Comparison of ENCODE assay signal across 1 cellular context in genomic region chr2:239579081-239579480, GRCh38.
A peak's percentile ranks its signal among the peaks of the same experiment; 100 is the strongest.
TF ChIP-seq lines count a peak whose summit lies in the region.

No MANE protein-coding gene starts in this region.

TF ChIP-seq in HepG2, 621 proteins besides CTCF, POLR2A, EP300 and RAD21 (continued from another document):
- TF ChIP-seq MLXIP (CRISPR knock-in tag; IDR thresholded peaks at IDR 0.05; ENCODE audit: borderline replicate concordance): no peak
- no peak for TF ChIP-seq KDM4B (CRISPR knock-in tag; IDR thresholded peaks at IDR 0.05)
- peak; percentile 77 for TF ChIP-seq HNF4A (CRISPR knock-in tag; IDR thresholded peaks at IDR 0.05)
- 0 out of 2 replicates have a peak, but pooled peaks have one; percentile 26 for TF ChIP-seq POGK (CRISPR knock-in tag; conservative IDR thresholded peaks at IDR 0.05)
- TF ChIP-seq, protein P1, sequence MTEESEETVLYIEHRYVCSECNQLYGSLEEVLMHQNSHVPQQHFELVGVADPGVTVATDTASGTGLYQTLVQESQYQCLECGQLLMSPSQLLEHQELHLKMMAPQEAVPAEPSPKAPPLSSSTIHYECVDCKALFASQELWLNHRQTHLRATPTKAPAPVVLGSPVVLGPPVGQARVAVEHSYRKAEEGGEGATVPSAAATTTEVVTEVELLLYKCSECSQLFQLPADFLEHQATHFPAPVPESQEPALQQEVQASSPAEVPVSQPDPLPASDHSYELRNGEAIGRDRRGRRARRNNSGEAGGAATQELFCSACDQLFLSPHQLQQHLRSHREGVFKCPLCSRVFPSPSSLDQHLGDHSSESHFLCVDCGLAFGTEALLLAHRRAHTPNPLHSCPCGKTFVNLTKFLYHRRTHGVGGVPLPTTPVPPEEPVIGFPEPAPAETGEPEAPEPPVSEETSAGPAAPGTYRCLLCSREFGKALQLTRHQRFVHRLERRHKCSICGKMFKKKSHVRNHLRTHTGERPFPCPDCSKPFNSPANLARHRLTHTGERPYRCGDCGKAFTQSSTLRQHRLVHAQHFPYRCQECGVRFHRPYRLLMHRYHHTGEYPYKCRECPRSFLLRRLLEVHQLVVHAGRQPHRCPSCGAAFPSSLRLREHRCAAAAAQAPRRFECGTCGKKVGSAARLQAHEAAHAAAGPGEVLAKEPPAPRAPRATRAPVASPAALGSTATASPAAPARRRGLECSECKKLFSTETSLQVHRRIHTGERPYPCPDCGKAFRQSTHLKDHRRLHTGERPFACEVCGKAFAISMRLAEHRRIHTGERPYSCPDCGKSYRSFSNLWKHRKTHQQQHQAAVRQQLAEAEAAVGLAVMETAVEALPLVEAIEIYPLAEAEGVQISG (CRISPR knock-in tag; IDR thresholded peaks at IDR 0.05): 0 out of 2 replicates have a peak, but pooled peaks have one; percentile 35
- no peak for TF ChIP-seq ZNF264 (CRISPR knock-in tag; IDR thresholded peaks at IDR 0.05)
- no peak for TF ChIP-seq ZFP91 (CRISPR knock-in tag; IDR thresholded peaks at IDR 0.05; ENCODE audit: borderline replicate concordance)
- TF ChIP-seq RARA (CRISPR knock-in tag; IDR thresholded peaks at IDR 0.05): peak; percentile 59; the same call in 1 of the 2 replicates
- TF ChIP-seq BORCS8-MEF2B (CRISPR knock-in tag; IDR thresholded peaks at IDR 0.05): 0 out of 2 replicates have a peak, but pooled peaks have one; percentile 35
- TF ChIP-seq, protein P2, sequence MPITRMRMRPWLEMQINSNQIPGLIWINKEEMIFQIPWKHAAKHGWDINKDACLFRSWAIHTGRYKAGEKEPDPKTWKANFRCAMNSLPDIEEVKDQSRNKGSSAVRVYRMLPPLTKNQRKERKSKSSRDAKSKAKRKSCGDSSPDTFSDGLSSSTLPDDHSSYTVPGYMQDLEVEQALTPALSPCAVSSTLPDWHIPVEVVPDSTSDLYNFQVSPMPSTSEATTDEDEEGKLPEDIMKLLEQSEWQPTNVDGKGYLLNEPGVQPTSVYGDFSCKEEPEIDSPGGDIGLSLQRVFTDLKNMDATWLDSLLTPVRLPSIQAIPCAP (CRISPR knock-in tag; IDR thresholded peaks at IDR 0.05; ENCODE audit: low read depth): no peak
- TF ChIP-seq ESRRA (CRISPR knock-in tag; IDR thresholded peaks at IDR 0.05; ENCODE audit: low read depth): peak; percentile 88
- no peak; the same call in 1 of the 2 replicates for TF ChIP-seq MYPOP (CRISPR knock-in tag; IDR thresholded peaks at IDR 0.05)
- TF ChIP-seq, protein P3, sequence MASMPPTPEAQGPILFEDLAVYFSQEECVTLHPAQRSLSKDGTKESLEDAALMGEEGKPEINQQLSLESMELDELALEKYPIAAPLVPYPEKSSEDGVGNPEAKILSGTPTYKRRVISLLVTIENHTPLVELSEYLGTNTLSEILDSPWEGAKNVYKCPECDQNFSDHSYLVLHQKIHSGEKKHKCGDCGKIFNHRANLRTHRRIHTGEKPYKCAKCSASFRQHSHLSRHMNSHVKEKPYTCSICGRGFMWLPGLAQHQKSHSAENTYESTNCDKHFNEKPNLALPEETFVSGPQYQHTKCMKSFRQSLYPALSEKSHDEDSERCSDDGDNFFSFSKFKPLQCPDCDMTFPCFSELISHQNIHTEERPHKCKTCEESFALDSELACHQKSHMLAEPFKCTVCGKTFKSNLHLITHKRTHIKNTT (CRISPR knock-in tag; IDR thresholded peaks at IDR 0.05): no peak
- TF ChIP-seq ZNF570 (CRISPR knock-in tag; IDR thresholded peaks at IDR 0.05; ENCODE audit: borderline replicate concordance): no peak
- no peak for TF ChIP-seq CCDC6 (CRISPR knock-in tag; IDR thresholded peaks at IDR 0.05)
- TF ChIP-seq, protein P4, sequence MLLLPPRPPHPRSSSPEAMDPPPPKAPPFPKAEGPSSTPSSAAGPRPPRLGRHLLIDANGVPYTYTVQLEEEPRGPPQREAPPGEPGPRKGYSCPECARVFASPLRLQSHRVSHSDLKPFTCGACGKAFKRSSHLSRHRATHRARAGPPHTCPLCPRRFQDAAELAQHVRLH (CRISPR knock-in tag; IDR thresholded peaks at IDR 0.05; ENCODE audit: borderline replicate concordance, low read depth): no peak
- TF ChIP-seq NR2F6 (IDR thresholded peaks at IDR 0.05): no peak
- TF ChIP-seq NR2F6 (CRISPR knock-in tag; IDR thresholded peaks at IDR 0.05): peak; percentile 40; the same call in 1 of the 2 replicates
- TF ChIP-seq GATAD2A (CRISPR knock-in tag; IDR thresholded peaks at IDR 0.05): 0 out of 2 replicates have a peak, but pooled peaks have one; percentile 32
- TF ChIP-seq RORA (CRISPR knock-in tag; IDR thresholded peaks at IDR 0.05): no peak
- no peak for TF ChIP-seq ZNF841 (CRISPR knock-in tag; IDR thresholded peaks at IDR 0.05; ENCODE audit: borderline replicate concordance)
- 0 out of 2 replicates have a peak, but pooled peaks have one; percentile 40 for TF ChIP-seq SPEN (CRISPR knock-in tag; IDR thresholded peaks at IDR 0.05; ENCODE audit: low read depth)
- TF ChIP-seq NFATC3 (CRISPR knock-in tag; IDR thresholded peaks at IDR 0.05): no peak
- TF ChIP-seq ZFP36L1 (CRISPR knock-in tag; IDR thresholded peaks at IDR 0.05): no peak
- TF ChIP-seq, protein P5, sequence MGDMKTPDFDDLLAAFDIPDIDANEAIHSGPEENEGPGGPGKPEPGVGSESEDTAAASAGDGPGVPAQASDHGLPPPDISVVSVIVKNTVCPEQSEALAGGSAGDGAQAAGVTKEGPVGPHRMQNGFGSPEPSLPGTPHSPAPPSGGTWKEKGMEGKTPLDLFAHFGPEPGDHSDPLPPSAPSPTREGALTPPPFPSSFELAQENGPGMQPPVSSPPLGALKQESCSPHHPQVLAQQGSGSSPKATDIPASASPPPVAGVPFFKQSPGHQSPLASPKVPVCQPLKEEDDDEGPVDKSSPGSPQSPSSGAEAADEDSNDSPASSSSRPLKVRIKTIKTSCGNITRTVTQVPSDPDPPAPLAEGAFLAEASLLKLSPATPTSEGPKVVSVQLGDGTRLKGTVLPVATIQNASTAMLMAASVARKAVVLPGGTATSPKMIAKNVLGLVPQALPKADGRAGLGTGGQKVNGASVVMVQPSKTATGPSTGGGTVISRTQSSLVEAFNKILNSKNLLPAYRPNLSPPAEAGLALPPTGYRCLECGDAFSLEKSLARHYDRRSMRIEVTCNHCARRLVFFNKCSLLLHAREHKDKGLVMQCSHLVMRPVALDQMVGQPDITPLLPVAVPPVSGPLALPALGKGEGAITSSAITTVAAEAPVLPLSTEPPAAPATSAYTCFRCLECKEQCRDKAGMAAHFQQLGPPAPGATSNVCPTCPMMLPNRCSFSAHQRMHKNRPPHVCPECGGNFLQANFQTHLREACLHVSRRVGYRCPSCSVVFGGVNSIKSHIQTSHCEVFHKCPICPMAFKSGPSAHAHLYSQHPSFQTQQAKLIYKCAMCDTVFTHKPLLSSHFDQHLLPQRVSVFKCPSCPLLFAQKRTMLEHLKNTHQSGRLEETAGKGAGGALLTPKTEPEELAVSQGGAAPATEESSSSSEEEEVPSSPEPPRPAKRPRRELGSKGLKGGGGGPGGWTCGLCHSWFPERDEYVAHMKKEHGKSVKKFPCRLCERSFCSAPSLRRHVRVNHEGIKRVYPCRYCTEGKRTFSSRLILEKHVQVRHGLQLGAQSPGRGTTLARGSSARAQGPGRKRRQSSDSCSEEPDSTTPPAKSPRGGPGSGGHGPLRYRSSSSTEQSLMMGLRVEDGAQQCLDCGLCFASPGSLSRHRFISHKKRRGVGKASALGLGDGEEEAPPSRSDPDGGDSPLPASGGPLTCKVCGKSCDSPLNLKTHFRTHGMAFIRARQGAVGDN (CRISPR knock-in tag; IDR thresholded peaks at IDR 0.05): peak; percentile 35; the same call in 1 of the 2 replicates
- no peak for TF ChIP-seq POLR2AphosphoS2 (IDR thresholded peaks at IDR 0.05; ENCODE audit: low read depth, low read length)
- TF ChIP-seq POGZ (CRISPR knock-in tag; IDR thresholded peaks at IDR 0.05): 0 out of 2 replicates have a peak, but pooled peaks have one; percentile 17
TF ChIP-seq in HepG2: peak in this region for 19.
